In genomic region chrX:154458116-154458953, GRCh38 we compare ENCODE assay signal across 1 cellular context.
TF ChIP-seq lines count a peak whose summit lies in the region.

Gene PLXNA3 (plus strand): TSS chrX:154458281. CDS start chrX:154460184, 1,903 bp downstream.

TF ChIP-seq in GM12878, 131 proteins besides CTCF, POLR2A, EP300 and RAD21 (continued from another document and continues in another):
- TF ChIP-seq CBX3 (IDR thresholded peaks at IDR 0.05; ENCODE audit: borderline replicate concordance, low read depth): no peak
- no peak for TF ChIP-seq ZBTB11 (CRISPR knock-in tag; IDR thresholded peaks at IDR 0.05)
- TF ChIP-seq IRF5 (IDR thresholded peaks at IDR 0.05; ENCODE audit: borderline replicate concordance): no peak
- no peak for TF ChIP-seq SREBF1 (IDR thresholded peaks at IDR 0.05; ENCODE audit: low read length)
- TF ChIP-seq HDAC2 (IDR thresholded peaks at IDR 0.05): no peak
- no peak for TF ChIP-seq ESRRA (IDR thresholded peaks at IDR 0.05; ENCODE audit: low read length)
- TF ChIP-seq NBN (IDR thresholded peaks at IDR 0.05): no peak
- no peak for TF ChIP-seq ZNF622 (IDR thresholded peaks at IDR 0.05)
- 0 out of 2 replicates have a peak, but pooled peaks have one; percentile 32 for TF ChIP-seq BACH1 (IDR thresholded peaks at IDR 0.05; ENCODE audit: borderline replicate concordance)
- TF ChIP-seq TCF3 (IDR thresholded peaks at IDR 0.05; ENCODE audit: borderline replicate concordance, insufficient read depth, low read depth, low read length): no peak
- no peak for TF ChIP-seq MYB (IDR thresholded peaks at IDR 0.05; ENCODE audit: borderline replicate concordance, low read depth, low read length)
- no peak for TF ChIP-seq ZNF24 (IDR thresholded peaks at IDR 0.05)
- peak in 1 of 2 experiments; percentile 89; a peak in 2 of 3 replicates for TF ChIP-seq EGR1 (IDR thresholded peaks at IDR 0.05; ENCODE audit: borderline replicate concordance in 1 of 2, low read depth in 2 of 2, low read length in 2 of 2)
- TF ChIP-seq HSF1 (IDR thresholded peaks at IDR 0.05; ENCODE audit: low read depth, low read length): no peak
- no peak for TF ChIP-seq SPI1 (IDR thresholded peaks at IDR 0.05; ENCODE audit: borderline replicate concordance, insufficient read depth, low read depth, low read length)
- TF ChIP-seq BCLAF1 (IDR thresholded peaks at IDR 0.05): peak; percentile 90
- TF ChIP-seq NFYA (IDR thresholded peaks at IDR 0.05; ENCODE audit: borderline replicate concordance, low read depth, low read length): no peak
- no peak for TF ChIP-seq ZNF207 (IDR thresholded peaks at IDR 0.05; ENCODE audit: borderline replicate concordance)
- TF ChIP-seq SP1 (IDR thresholded peaks at IDR 0.05; ENCODE audit: low read depth, low read length): no peak
- TF ChIP-seq CHD2 (IDR thresholded peaks at IDR 0.05; ENCODE audit: borderline replicate concordance, low read depth, low read length): no peak
- TF ChIP-seq ATF2 (IDR thresholded peaks at IDR 0.05; ENCODE audit: low read length): no peak
- TF ChIP-seq RCOR1 (conservative IDR thresholded peaks at IDR 0.05; ENCODE audit: low read depth, low read length): no peak
- no peak for TF ChIP-seq RUNX3 (IDR thresholded peaks at IDR 0.05; ENCODE audit: low read length)
- no peak for TF ChIP-seq STAT3 (IDR thresholded peaks at IDR 0.05; ENCODE audit: low read depth, low read length)
- TF ChIP-seq BHLHE40 (IDR thresholded peaks at IDR 0.05; ENCODE audit: borderline replicate concordance in 1 of 2, low read depth in 2 of 2, low read length in 1 of 2): peak; percentile 82 to 97
- TF ChIP-seq YBX1 (IDR thresholded peaks at IDR 0.05): no peak
- TF ChIP-seq MTA3 (IDR thresholded peaks at IDR 0.05; ENCODE audit: borderline replicate concordance, low read length): no peak
- no peak for TF ChIP-seq TBL1XR1 (IDR thresholded peaks at IDR 0.05; ENCODE audit: low read depth, low read length)
- TF ChIP-seq PML (IDR thresholded peaks at IDR 0.05; ENCODE audit: low read length): no peak
- TF ChIP-seq JUNB (IDR thresholded peaks at IDR 0.05): no peak
- no peak for TF ChIP-seq CBX5 (IDR thresholded peaks at IDR 0.05; ENCODE audit: low read depth)
- no peak for TF ChIP-seq CHD4 (IDR thresholded peaks at IDR 0.05)
- TF ChIP-seq HCFC1 (IDR thresholded peaks at IDR 0.05; ENCODE audit: low read length): no peak
- no peak for TF ChIP-seq USF1 (IDR thresholded peaks at IDR 0.05; ENCODE audit: borderline replicate concordance, extremely low read length, insufficient read depth, low read depth, low read length)
- no peak for TF ChIP-seq GATAD2B (conservative IDR thresholded peaks at IDR 0.05; ENCODE audit: low read depth)
- TF ChIP-seq SMAD1 (IDR thresholded peaks at IDR 0.05; ENCODE audit: low read depth, partially characterized antibody): no peak
- no peak for TF ChIP-seq SKIL (IDR thresholded peaks at IDR 0.05; ENCODE audit: low read depth, poor library complexity, severe bottlenecking)
- peak; percentile 93 for TF ChIP-seq KLF5 (IDR thresholded peaks at IDR 0.05; ENCODE audit: partially characterized antibody)
- no peak for TF ChIP-seq E4F1 (IDR thresholded peaks at IDR 0.05; ENCODE audit: borderline replicate concordance, partially characterized antibody)
- no peak for TF ChIP-seq KAT2A (conservative IDR thresholded peaks at IDR 0.05; ENCODE audit: control insufficient read depth, low read depth, low read length)
- TF ChIP-seq HDAC6 (IDR thresholded peaks at IDR 0.05; ENCODE audit: unreplicated experiment): no peak
- TF ChIP-seq IRF4 (IDR thresholded peaks at IDR 0.05; ENCODE audit: low read depth, low read length): no peak
- no peak for TF ChIP-seq ATF3 (IDR thresholded peaks at IDR 0.05; ENCODE audit: borderline replicate concordance, extremely low read depth, low read depth, low read length)
- TF ChIP-seq BRCA1 (IDR thresholded peaks at IDR 0.05; ENCODE audit: low read depth, low read length): no peak
- no peak for TF ChIP-seq FOXK2 (IDR thresholded peaks at IDR 0.05)
- TF ChIP-seq GABPA (IDR thresholded peaks at IDR 0.05; ENCODE audit: low read depth): no peak
- TF ChIP-seq CREM (IDR thresholded peaks at IDR 0.05; ENCODE audit: low read depth): no peak
